ENCODE assay signal across 8 cellular contexts in the genomic region with DNA sequence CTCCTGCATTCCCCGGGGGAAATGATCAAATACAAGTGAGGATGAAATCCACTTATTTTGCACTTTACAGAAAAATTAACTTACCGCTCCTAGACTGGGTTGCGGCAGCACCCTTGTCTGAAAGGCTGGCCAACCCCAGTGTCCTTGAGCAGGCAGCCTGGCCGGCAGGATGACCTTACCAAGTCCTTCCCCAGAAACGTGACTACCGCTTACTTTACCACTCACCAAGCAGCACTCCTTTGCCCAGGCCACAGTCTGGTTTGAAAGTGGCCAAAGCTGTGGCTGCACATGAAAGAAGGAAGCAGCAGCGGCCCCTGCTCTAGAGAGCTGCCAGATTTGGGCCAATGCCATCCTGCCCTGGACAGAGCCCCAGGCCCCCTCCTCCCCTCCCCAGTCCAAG. TPM values are rescaled to one million over a fixed set of nuclear protein-coding genes. Genes with fewer than 3 reads are reported as not detected.
A peak's percentile ranks its signal among the peaks of the same experiment; 100 is the strongest.
DNase-seq lines count a peak whose midpoint lies in the region; ATAC-seq and TF ChIP-seq lines count a peak whose summit lies in the region.

No MANE protein-coding gene starts in this region.

- TF ChIP-seq RAD21 in HCT116 (IDR thresholded peaks at IDR 0.05; ENCODE audit: low read depth) = no peak

- H3K27me3 ChIP-seq in HCT116 (ENCODE audit: insufficient read depth, low read length) = no peaks in the 10 kb centered on the region

- peak overlapping the region; percentile 67 for H3K4me2 ChIP-seq in HCT116 (ENCODE audit: low read length)

- RAD21 ChIA-PET in HCT116 (lab: Charles Lee; ENCODE audit: low non-redundant PET in 1 of 2, low total read pairs in 2 of 2, uncharacterized antibody in 2 of 2, unreplicated experiment in 2 of 2) = no interaction called here

- peaks cover 26% of the 10 kb centered on the region; the same call in 1 of the 2 replicates for H4K20me1 ChIP-seq in HCT116 (ENCODE audit: insufficient read depth)

- H3K4me3 Mint-ChIP-seq in immature natural killer cell = peak overlapping the region; percentile 61 to 87 (median 77)

- H3K9ac ChIP-seq in HCT116 (ENCODE audit: low read length) = no peak overlapping the region

- H3K9me2 ChIP-seq in HCT116 (ENCODE audit: insufficient read depth) = no peaks in the 10 kb centered on the region

- POLR2A ChIA-PET in HCT116 (lab: Charles Lee) = no interaction called here

- peaks cover 0 to 11% of the 10 kb centered on the region in 2 experiments; a peak in 1 of 4 replicates for H3K36me3 ChIP-seq in HCT116 (ENCODE audit: control insufficient read depth in 1 of 2, insufficient read depth in 2 of 2, low read length in 2 of 2)

- TF ChIP-seq POLR2A in HCT116 (IDR thresholded peaks at IDR 0.05; ENCODE audit: borderline replicate concordance, extremely low read depth, insufficient read depth, insufficient read length) = no peak

- ATAC-seq in HCT116 (no peak), GM18909 (IDR thresholded peaks at IDR 0.05; ENCODE audit: poor library complexity, unreplicated experiment) (no peak)
- no peak for ATAC-seq in activated naive CD4-positive, alpha-beta T cell treated with anti-CD3 and anti-CD28 coated beads, Interleukin-2, amount 50 U/mL, for 72 hours

- no peak for TF ChIP-seq CTCF in HCT116 (IDR thresholded peaks at IDR 0.05 in 2 of 3, conservative IDR thresholded peaks at IDR 0.05 in 1 of 3; ENCODE audit: borderline replicate concordance in 1 of 3, insufficient read depth in 1 of 3, low read depth in 2 of 3, low read length in 2 of 3)

- H2AFZ ChIP-seq in HCT116 (ENCODE audit: low read depth, low read length, poor library complexity, severe bottlenecking) = no peak overlapping the region

- no peaks in the 10 kb centered on the region for H3K9me3 ChIP-seq in HCT116 (ENCODE audit: control insufficient read depth in 1 of 2, insufficient read depth in 1 of 2, low read depth in 1 of 2, low read length in 2 of 2)

- CTCF ChIA-PET in HCT116 (lab: Charles Lee) = no interaction called here

- peaks cover 97% of the 10 kb centered on the region in 2 donors for H3K4me1 Mint-ChIP-seq in immature natural killer cell

- DNase-seq in HCT116 (ENCODE audit: low read depth, low spot score) = no peak
- no peak for DNase-seq in activated naive CD4-positive, alpha-beta T cell treated with anti-CD3 and anti-CD28 coated beads, Interleukin-2, amount 50 U/mL, for 72 hours (ENCODE audit: low spot score in 2 of 2)
- no peak for DNase-seq in immature natural killer cell
- DNase-seq in amygdala (lab: John Stamatoyannopoulos, UW) = no peak
- DNase-seq in activated CD8-positive, alpha-beta memory T cell treated with anti-CD3 and anti-CD28 coated beads, Interleukin-2, amount 50 U/mL, for 4 hours = no peak
- DNase-seq in DMS79 treated with DMSO at 0.1 percent for 48 hours (lab: John Stamatoyannopoulos, UW) = no peak

- intact Hi-C loops in HCT116 (cut with micrococcal nuclease) = no loop called here

- no peak overlapping the region for H3K4me3 ChIP-seq in HCT116 (replicated peaks in 1 of 2; ENCODE audit: low read depth in 1 of 2, low read length in 2 of 2)
- H3K4me3 ChIP-seq in skin epidermis = no peak overlapping the region

- BruUV-seq in HCT116 (replicated peaks; lab: Mats Ljungman, UMichigan) = no TSS peak

- H3K9me3 Mint-ChIP-seq in activated naive CD4-positive, alpha-beta T cell treated with anti-CD3 and anti-CD28 coated beads, Interleukin-2, amount 50 U/mL, for 72 hours = no peaks in the 10 kb centered on the region
- H3K9me3 Mint-ChIP-seq in immature natural killer cell = no peaks in the 10 kb centered on the region

- peaks cover 100% of the 10 kb centered on the region for H3K79me2 ChIP-seq in HCT116 (ENCODE audit: insufficient read depth, low read length)

- H3K27ac Mint-ChIP-seq in activated naive CD4-positive, alpha-beta T cell treated with anti-CD3 and anti-CD28 coated beads, Interleukin-2, amount 50 U/mL, for 72 hours = peak overlapping the region; percentile 77 to 92
- H3K27ac Mint-ChIP-seq in immature natural killer cell = peak overlapping the region; percentile 81 to 98 (median 95)

- H3K27ac ChIP-seq in HCT116 (ENCODE audit: low read depth, low read length) (no peak overlapping the region; the same call in 1 of the 2 replicates), skin epidermis (peak overlapping the region in 13 of 21 experiments; percentile 2 to 98 (median 74))

- H3K4me1 ChIP-seq in HCT116 (ENCODE audit: control insufficient read depth in 1 of 2, insufficient read depth in 2 of 2, low read length in 2 of 2) = peaks cover 93 to 100% of the 10 kb centered on the region in 2 experiments

- peaks cover 5 to 48% of the 10 kb centered on the region in 2 donors for H3K36me3 Mint-ChIP-seq in activated naive CD4-positive, alpha-beta T cell treated with anti-CD3 and anti-CD28 coated beads, Interleukin-2, amount 50 U/mL, for 72 hours
- no peaks in the 10 kb centered on the region for H3K36me3 Mint-ChIP-seq in immature natural killer cell

- peaks cover 7 to 16% (median 11%) of the 10 kb centered on the region in 3 donors for H3K27me3 Mint-ChIP-seq in immature natural killer cell (ENCODE audit: low read depth in 3 of 3)

TF ChIP-seq in HCT116, 20 proteins besides CTCF, POLR2A, EP300 and RAD21:
- TF ChIP-seq SRF (IDR thresholded peaks at IDR 0.05; ENCODE audit: low read depth) (no peak), ZNF274 (IDR thresholded peaks at IDR 0.05; ENCODE audit: low read depth, low read length) (no peak), FOSL1 (IDR thresholded peaks at IDR 0.05; ENCODE audit: low read depth) (no peak), CEBPB (IDR thresholded peaks at IDR 0.05; ENCODE audit: low read depth) (no peak), EZH2phosphoT487 (IDR thresholded peaks at IDR 0.05; ENCODE audit: borderline replicate concordance) (no peak), ZFX (IDR thresholded peaks at IDR 0.05) (no peak), ELF1 (IDR thresholded peaks at IDR 0.05; ENCODE audit: borderline replicate concordance, low read depth) (no peak), SIN3A (IDR thresholded peaks at IDR 0.05; ENCODE audit: low read depth) (no peak), REST (IDR thresholded peaks at IDR 0.05; ENCODE audit: low read depth) (no peak), EZH2 (IDR thresholded peaks at IDR 0.05) (no peak), SP1 (IDR thresholded peaks at IDR 0.05; ENCODE audit: low read depth) (no peak), POLR2AphosphoS5 (IDR thresholded peaks at IDR 0.05; ENCODE audit: low read depth, low read length) (no peak)
TF ChIP-seq in HCT116: peak in this region for 0.

RNA-seq across cellular contexts. Expression of gene MYH9, which starts 20.3 kb away (rescaled TPM):
- total RNA-seq in HCT116 (2021; ENCODE audit: unreplicated experiment) = 258 TPM
- 205 and 249 TPM in 2 replicates for polyA plus RNA-seq in HCT116 (2012)
- 100 to 1,000 TPM; 521 to 691 TPM for total RNA-seq in activated naive CD4-positive, alpha-beta T cell treated with anti-CD3 and anti-CD28 coated beads, Interleukin-2, amount 50 U/mL, for 72 hours
- 100 to 1,000 TPM in 1 of 3 donors, 10 to 100 TPM in 1, 1 to 10 TPM in 1; 8.7 to 355 (median 40.2) TPM for polyA plus RNA-seq in immature natural killer cell
